In genomic region chr1:41745022-41745421, GRCh38 we compare ENCODE assay signal across 23 cellular contexts.
DNase-seq lines count a peak whose midpoint lies in the region; ATAC-seq, FAIRE-seq and TF ChIP-seq lines count a peak whose summit lies in the region.
"Had no signal": no experiment of that assay in that cellular context is flagged by ENCODE, and none has a peak within 500 bp of the region (broad histone marks: within the 10 kb centered on the region; RNA-seq: fewer than 3 reads in every experiment).

No MANE protein-coding gene starts in this region.

- ATAC-seq in HG02759 (IDR thresholded peaks at IDR 0.05; ENCODE audit: unreplicated experiment) (peak; percentile 45), memory B cell (ENCODE audit: low read depth) (peak; percentile 26)
- ATAC-seq: activated CD8-positive, alpha-beta memory T cell treated with anti-CD3 and anti-CD28 coated beads, Interleukin-2, amount 10 ng/mL, durations not matched to agents 7 days and 5 days; GM23338; lower lobe of right lung had no signal

- no peak overlapping the region for H3K4me3 Mint-ChIP-seq in memory B cell
- H3K4me3 Mint-ChIP-seq: activated CD8-positive, alpha-beta memory T cell treated with anti-CD3 and anti-CD28 coated beads, Interleukin-2, amount 10 ng/mL, durations not matched to agents 7 days and 5 days; GM23338; T-helper 2 cell treated with Interferon-gamma antibody and Interleukin-4, amounts not matched to agents 5 μg/mL and 100 μg/mL, for 36 hours had no signal

- H3K27ac Mint-ChIP-seq in memory B cell: no peak overlapping the region
- H3K27ac Mint-ChIP-seq: activated CD8-positive, alpha-beta memory T cell treated with anti-CD3 and anti-CD28 coated beads, Interleukin-2, amount 10 ng/mL, durations not matched to agents 7 days and 5 days; GM23338; T-helper 2 cell treated with Interferon-gamma antibody and Interleukin-4, amounts not matched to agents 5 μg/mL and 100 μg/mL, for 36 hours had no signal

- peak; percentile 88 for FAIRE-seq in GM19239 (lab: Jason Lieb, UNC)
- FAIRE-seq: endothelial cell of umbilical vein had no signal

- H3K9me3 Mint-ChIP-seq in memory B cell: no peaks in the 10 kb centered on the region
- H3K9me3 Mint-ChIP-seq: GM23338; T-helper 2 cell treated with Interferon-gamma antibody and Interleukin-4, amounts not matched to agents 5 μg/mL and 100 μg/mL, for 36 hours had no signal

- H3K4me1 Mint-ChIP-seq in memory B cell: peaks cover 44% of the 10 kb centered on the region
- H3K4me1 Mint-ChIP-seq: GM23338 had no signal

- no peak for TF ChIP-seq CTCF in GM12865 (IDR thresholded peaks at IDR 0.05; ENCODE audit: insufficient read depth, low read depth, low read length, missing control alignments)

- in situ Hi-C loops in ACHN (cut with HindIII; ENCODE audit: low pct_ligation_motif_present, low pct_unique_long_range_greater_than_20kb, low sequenced_read_pairs): no loop called here

- no peak overlapping the region for H3K4me3 ChIP-seq in GM12865 (ENCODE audit: low read depth, low read length)
- H3K4me3 ChIP-seq: GM23338, lower lobe of right lung, ovary, sigmoid colon, SJSA1 had no signal

- no peaks in the 10 kb centered on the region for H3K36me3 Mint-ChIP-seq in memory B cell

- peak; percentile 49 for DNase-seq in GM12865 (ENCODE audit: low read depth)
- no peak for DNase-seq in GM19239 (ENCODE audit: insufficient read length, low spot score)
- no peak for DNase-seq in memory B cell (ENCODE audit: low spot score in 2 of 2)
- no peak for DNase-seq in NOMO-1 treated with dmso at 0.1 percent for 144 hours (lab: John Stamatoyannopoulos, UW; ENCODE audit: unreplicated experiment)
- no peak for DNase-seq in ACHN
- DNase-seq in OCI-M1 (lab: John Stamatoyannopoulos, UW): no peak
- DNase-seq in SW480 (ENCODE audit: low spot score): no peak
- DNase-seq: activated CD4-positive, CD25-positive, alpha-beta regulatory T cell; activated CD8-positive, alpha-beta memory T cell treated with anti-CD3 and anti-CD28 coated beads, Interleukin-2, amount 10 ng/mL, durations not matched to agents 7 days and 5 days; activated effector memory CD4-positive, alpha-beta T cell treated with anti-CD3 and anti-CD28 coated beads, Interleukin-2, amount 50 U/mL, for 16 hours; amygdala; dermis blood vessel endothelial cell; lower lobe of right lung; NCI-H2171 treated with DMSO at 0.1 percent for 48 hours; ovary; sigmoid colon; stimulated activated naive CD4-positive, alpha-beta T cell treated with Interleukin-2 at 50 U/mL for 16 hours; trophoblast cell had no signal

- no peaks in the 10 kb centered on the region for H3K27me3 Mint-ChIP-seq in memory B cell
- H3K27me3 Mint-ChIP-seq: activated CD8-positive, alpha-beta memory T cell treated with anti-CD3 and anti-CD28 coated beads, Interleukin-2, amount 10 ng/mL, durations not matched to agents 7 days and 5 days had no signal
